8 cellular contexts compared by ENCODE assay signal in the genomic region with DNA sequence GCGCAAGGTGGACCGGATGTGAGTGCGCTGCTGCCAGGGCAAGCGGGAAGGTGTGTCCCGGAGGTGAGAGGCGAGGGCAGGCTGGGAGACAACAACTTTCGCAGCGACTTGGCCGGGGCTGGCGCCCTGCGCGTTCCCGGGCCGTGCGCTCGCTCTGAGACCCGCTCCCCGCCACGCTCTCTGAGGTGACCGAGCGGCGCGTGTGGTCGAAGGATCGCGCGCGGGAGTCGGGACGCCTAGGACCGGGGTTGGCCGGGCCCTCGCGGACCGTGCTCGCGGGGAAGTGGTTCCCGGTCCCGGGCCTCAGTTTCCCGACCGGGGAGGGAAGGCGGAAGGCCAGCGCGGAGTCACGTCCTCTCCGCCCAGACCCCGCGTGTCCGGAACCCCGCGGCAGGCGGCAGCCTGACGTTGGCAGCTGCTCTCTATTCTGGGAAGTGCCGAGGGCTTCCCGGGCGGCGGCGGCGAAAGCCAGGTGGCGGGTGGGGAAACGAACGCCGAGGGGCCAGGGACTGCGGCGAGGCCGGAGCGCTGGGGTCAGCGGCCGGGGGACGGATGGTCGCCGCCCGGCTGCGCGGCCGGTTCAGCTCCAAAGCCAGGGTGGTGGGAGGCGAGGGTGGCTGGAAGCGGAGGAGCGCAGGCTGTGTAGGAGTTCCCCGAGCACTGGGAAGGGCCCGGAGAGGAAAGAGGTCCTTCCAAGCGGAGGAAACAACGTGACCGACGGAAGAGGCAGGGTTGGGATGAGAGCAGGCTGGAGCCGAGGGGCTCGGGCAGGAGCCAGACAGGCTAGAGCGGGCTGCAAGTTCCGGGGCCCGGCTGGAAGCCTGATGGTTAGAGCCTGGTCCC. TPM values are rescaled to one million over a fixed set of nuclear protein-coding genes. Genes with fewer than 3 reads are reported as not detected.
DNase-seq lines count a peak whose midpoint lies in the region; ATAC-seq and TF ChIP-seq lines count a peak whose summit lies in the region.

No MANE protein-coding gene starts in this region.

- H3K9ac ChIP-seq in BLaER1 treated with 17β-estradiol and CSF1 and Interleukin-3, amounts not matched to agents 10 nM and 100 nM = peak overlapping the region in 10 of 11 experiments; percentile 28 to 70 (median 54); a peak in 17 of 22 replicates
- peak overlapping the region; percentile 67 for H3K9ac ChIP-seq in KMS-11

- no peaks in the 10 kb centered on the region; a peak in 1 of 22 replicates for H3K36me3 ChIP-seq in BLaER1 treated with 17β-estradiol and CSF1 and Interleukin-3, amounts not matched to agents 10 nM and 100 nM
- H3K36me3 ChIP-seq in KMS-11 (ENCODE audit: insufficient read depth) = no peaks in the 10 kb centered on the region
- no peaks in the 10 kb centered on the region for H3K36me3 ChIP-seq in upper lobe of left lung

- DNase-seq in GM20000 (ENCODE audit: low spot score) = peak; percentile 75
- peak; percentile 41 for DNase-seq in activated CD4-positive, CD25-positive, alpha-beta regulatory T cell treated with anti-CD3 and anti-CD28 coated beads, Interleukin-2, amount 50 U/mL, for 72 hours
- DNase-seq in epithelial cell of esophagus (ENCODE audit: low read depth) = peak; percentile 67
- DNase-seq in myocyte (ENCODE audit: low read depth) = peak; percentile 66
- peak; percentile 59 to 90 for DNase-seq in upper lobe of left lung
- no peak for DNase-seq in hippocampal formation (lab: John Stamatoyannopoulos, UW)

- H3K9me3 ChIP-seq in BLaER1 treated with 17β-estradiol and CSF1 and Interleukin-3, amounts not matched to agents 10 nM and 100 nM (replicated peaks in 1 of 11) = peaks cover 0 to 21% (median 11%) of the 10 kb centered on the region in 11 experiments; a peak in 19 of 22 replicates
- H3K9me3 ChIP-seq in upper lobe of left lung = no peaks in the 10 kb centered on the region

- no peak overlapping the region for H3K27ac ChIP-seq in BLaER1 treated with 17β-estradiol and CSF1 and Interleukin-3, amounts not matched to agents 10 nM and 100 nM
- peak overlapping the region; percentile 21; the same call in 1 of the 2 replicates for H3K27ac ChIP-seq in KMS-11
- peak overlapping the region; percentile 84 to 98 (median 86) for H3K27ac ChIP-seq in upper lobe of left lung

- TF ChIP-seq POLR2A in upper lobe of left lung (IDR thresholded peaks at IDR 0.05) = peak in 1 of 4 donors; percentile 15

- peak; percentile 50 to 62 for ATAC-seq in upper lobe of left lung (ENCODE audit: low FRiP score in 2 of 2)

- peaks cover 6% of the 10 kb centered on the region; the same call in 1 of the 2 replicates for H3K79me2 ChIP-seq in KMS-11 (ENCODE audit: insufficient read depth, low read depth)

- H3K4me1 ChIP-seq in BLaER1 treated with 17β-estradiol and CSF1 and Interleukin-3, amounts not matched to agents 10 nM and 100 nM = peaks cover 6 to 25% (median 19%) of the 10 kb centered on the region in 10 experiments; a peak in 18 of 20 replicates
- H3K4me1 ChIP-seq in KMS-11 (ENCODE audit: low read depth, poor library complexity, severe bottlenecking) (peaks cover 12% of the 10 kb centered on the region), upper lobe of left lung (peaks cover 11 to 35% (median 17%) of the 10 kb centered on the region in 4 donors)

- H3K4me2 ChIP-seq in BLaER1 treated with 17β-estradiol and CSF1 and Interleukin-3, amounts not matched to agents 10 nM and 100 nM = peak overlapping the region; percentile 97 to 99 (median 98)
- H3K4me2 ChIP-seq in KMS-11 = peak overlapping the region; percentile 71

- H3K4me3 ChIP-seq in BLaER1 treated with 17β-estradiol and CSF1 and Interleukin-3, amounts not matched to agents 10 nM and 100 nM = peak overlapping the region; percentile 63 to 78 (median 68)
- peak overlapping the region; percentile 93 for H3K4me3 ChIP-seq in KMS-11 (IDR thresholded peaks at IDR 0.05; ENCODE audit: insufficient read depth, low read depth, low read length)
- H3K4me3 ChIP-seq in epithelial cell of esophagus (ENCODE audit: low read length) = peak overlapping the region; percentile 67
- H3K4me3 ChIP-seq in upper lobe of left lung = peak overlapping the region; percentile 63 to 97 (median 88)

- TF ChIP-seq CTCF in GM20000 (IDR thresholded peaks at IDR 0.05; ENCODE audit: extremely low read depth, missing control alignments) = no peak
- TF ChIP-seq CTCF in KMS-11 (conservative IDR thresholded peaks at IDR 0.05; ENCODE audit: low read depth, low read length) = no peak
- no peak for TF ChIP-seq CTCF in epithelial cell of esophagus (IDR thresholded peaks at IDR 0.05; ENCODE audit: insufficient read depth, low read depth, low read length, missing control alignments)
- TF ChIP-seq CTCF in upper lobe of left lung (IDR thresholded peaks at IDR 0.05) = peak in 1 of 6 experiments; percentile 12

- WGBS in upper lobe of left lung, 2 donors = 4 to 7% methylated on average over 27 to 55 of the region's 90 CpGs

- H4K20me1 ChIP-seq in BLaER1 treated with 17β-estradiol and CSF1 and Interleukin-3, amounts not matched to agents 10 nM and 100 nM = peaks cover 0 to 57% (median 36%) of the 10 kb centered on the region in 11 experiments; a peak in 19 of 22 replicates
- no peaks in the 10 kb centered on the region for H4K20me1 ChIP-seq in KMS-11 (ENCODE audit: insufficient read depth)

- H2AFZ ChIP-seq in KMS-11 (ENCODE audit: low read depth) = peak overlapping the region; percentile 96

- no peak for TF ChIP-seq EP300 in upper lobe of left lung (IDR thresholded peaks at IDR 0.05)

- H3K27me3 ChIP-seq in BLaER1 treated with 17β-estradiol and CSF1 and Interleukin-3, amounts not matched to agents 10 nM and 100 nM = peaks cover 80 to 92% (median 88%) of the 10 kb centered on the region in 11 experiments
- H3K27me3 ChIP-seq in KMS-11 (ENCODE audit: insufficient read depth, low read depth) (no peaks in the 10 kb centered on the region), upper lobe of left lung (no peaks in the 10 kb centered on the region)

RNA-seq across cellular contexts. Expression of gene IGF2BP2, which starts 1.0 kb away (rescaled TPM):
- total RNA-seq in myocyte (48.5 and 56.2 TPM in 2 replicates), upper lobe of left lung (10 to 100 TPM; 11.4 to 60.3 (median 24.9) TPM)
- polyA plus RNA-seq in myocyte (2012) = 31.4 TPM

Comparison
In these comparisons a context has a peak if more than half of its experiments do, and no peak if none do; other contexts are left out.
1. H3K27ac ChIP-seq: peak in KMS-11 (single experiment) and upper lobe of left lung (4 of 4); none in BLaER1 treated with 17β-estradiol and CSF1 and Interleukin-3, amounts not matched to agents 10 nM and 100 nM (0 of 11).
2. DNase-seq: peak in GM20000 (single experiment), activated CD4-positive, CD25-positive, alpha-beta regulatory T cell treated with anti-CD3 and anti-CD28 coated beads, Interleukin-2, amount 50 U/mL, for 72 hours (single experiment), epithelial cell of esophagus (single experiment), myocyte (single experiment) and upper lobe of left lung (2 of 2); none in hippocampal formation (0 of 2).
3. Peak in every context shown above with its lines, with median percentiles within 50 percentile points of each other: H3K4me3 ChIP-seq.